In the genomic region with DNA sequence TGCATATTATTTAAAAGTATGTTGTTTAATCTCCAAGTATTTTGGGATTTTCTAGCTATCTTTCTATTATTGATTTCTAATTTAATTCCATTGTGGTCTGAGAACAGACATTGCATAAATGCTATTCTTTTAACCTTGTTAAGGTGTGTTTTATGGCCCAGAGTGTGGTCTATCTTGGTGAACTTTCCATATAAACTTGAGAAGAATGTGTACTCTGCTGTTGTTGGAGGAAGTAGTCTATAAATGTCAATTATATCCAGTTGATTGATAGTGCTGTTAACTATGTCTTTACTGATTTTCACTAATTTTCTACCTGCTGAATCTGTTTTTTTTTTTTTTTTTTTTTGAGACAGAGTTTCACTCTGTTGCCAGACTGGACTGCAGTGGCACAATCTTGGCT, we compare ENCODE assay signal across 7 cellular contexts.
"Had no signal": no experiment of that assay in that cellular context is flagged by ENCODE, and none has a peak within 500 bp of the region (broad histone marks: within the 10 kb centered on the region; RNA-seq: fewer than 3 reads in every experiment).

No MANE protein-coding gene starts in this region.

- H3K4me3 ChIP-seq: GM12878 had no signal

- FAIRE-seq: GM12878, GM12891, GM12892, GM18507, GM19239 had no signal

- ATAC-seq: GM12878 had no signal

- DNase-seq: GDM1, GF-D8 had no signal
